In genomic region chr3:94972066-94972465, GRCh38 we compare ENCODE assay signal across 25 cellular contexts.
A peak's percentile ranks its signal among the peaks of the same experiment; 100 is the strongest.
DNase-seq lines count a peak whose midpoint lies in the region; ATAC-seq lines count a peak whose summit lies in the region.
"Had no signal": no experiment of that assay in that cellular context is flagged by ENCODE, and none has a peak within 500 bp of the region (broad histone marks: within the 10 kb centered on the region; RNA-seq: fewer than 3 reads in every experiment).

No MANE protein-coding gene starts in this region.

- H3K27ac Mint-ChIP-seq in stimulated activated naive CD8-positive, alpha-beta T cell treated with anti-CD3 and anti-CD28 coated beads, Interleukin-15, amount 100 ng/mL, for 72 hours = no peak overlapping the region
- H3K27ac Mint-ChIP-seq: CD4-positive, CD25-positive, alpha-beta regulatory T cell; CD8-positive, alpha-beta T cell had no signal

- no peaks in the 10 kb centered on the region for H3K27me3 ChIP-seq in BLaER1 treated with 17β-estradiol and CSF1 and Interleukin-3, amounts not matched to agents 10 nM and 100 nM
- H3K27me3 ChIP-seq in mesenchymal stem cell (ENCODE audit: control insufficient read depth in 1 of 2, insufficient read depth in 1 of 2, low read length in 2 of 2) = no peaks in the 10 kb centered on the region
- H3K27me3 ChIP-seq: BE2C had no signal

- no peak overlapping the region for H3K27ac ChIP-seq in BLaER1 treated with 17β-estradiol and CSF1 and Interleukin-3, amounts not matched to agents 10 nM and 100 nM
- no peak overlapping the region for H3K27ac ChIP-seq in mesenchymal stem cell (ENCODE audit: low read length, poor library complexity, severe bottlenecking)
- H3K27ac ChIP-seq: A549, C4-2B, GM23248 had no signal

- no peak overlapping the region for H2BK120ac ChIP-seq in mesenchymal stem cell (ENCODE audit: low read depth, low read length)

- H3K14ac ChIP-seq in mesenchymal stem cell (ENCODE audit: low read length in 2 of 2) = no peak overlapping the region

- no peak overlapping the region for H3K4me3 ChIP-seq in BLaER1 treated with 17β-estradiol and CSF1 and Interleukin-3, amounts not matched to agents 10 nM and 100 nM
- no peak overlapping the region for H3K4me3 ChIP-seq in mesenchymal stem cell (ENCODE audit: insufficient read depth in 1 of 2, low read depth in 1 of 2, low read length in 2 of 2)
- H3K4me3 ChIP-seq: A549, GM12878, GM23248 had no signal

- H2AFZ ChIP-seq in mesenchymal stem cell (ENCODE audit: low read depth, low read length) = no peak overlapping the region
- H2AFZ ChIP-seq: GM23248 had no signal

- H4K8ac ChIP-seq in mesenchymal stem cell (ENCODE audit: low read length) = no peak overlapping the region

- H3K27me3 Mint-ChIP-seq in stimulated activated naive CD8-positive, alpha-beta T cell treated with anti-CD3 and anti-CD28 coated beads, Interleukin-15, amount 100 ng/mL, for 72 hours = no peaks in the 10 kb centered on the region
- H3K27me3 Mint-ChIP-seq: CD4-positive, CD25-positive, alpha-beta regulatory T cell had no signal

- no peak overlapping the region for H3K23ac ChIP-seq in mesenchymal stem cell (ENCODE audit: low read length in 2 of 2)

- no peak overlapping the region for H2BK15ac ChIP-seq in mesenchymal stem cell (ENCODE audit: low read depth, poor library complexity, severe bottlenecking)

- no peak overlapping the region for H2AK5ac ChIP-seq in mesenchymal stem cell (ENCODE audit: low read length, severe bottlenecking)

- no peak overlapping the region for H3K18ac ChIP-seq in mesenchymal stem cell (ENCODE audit: low read depth in 1 of 2, low read length in 2 of 2)

- no peaks in the 10 kb centered on the region for H4K20me1 ChIP-seq in BLaER1 treated with 17β-estradiol and CSF1 and Interleukin-3, amounts not matched to agents 10 nM and 100 nM

- no peaks in the 10 kb centered on the region for H3K4me1 Mint-ChIP-seq in stimulated activated naive CD8-positive, alpha-beta T cell treated with anti-CD3 and anti-CD28 coated beads, Interleukin-15, amount 100 ng/mL, for 72 hours

- WGBS in mesenchymal stem cell = no CpG with 5 or more reads among the region's 1 CpG

- H3K79me1 ChIP-seq in mesenchymal stem cell (replicated peaks; ENCODE audit: low read length, poor library complexity, severe bottlenecking) = no peaks in the 10 kb centered on the region

- peak; percentile 12 for DNase-seq in SKM-1 treated with dmso at 0.1 percent for 144 hours (lab: John Stamatoyannopoulos, UW; ENCODE audit: unreplicated experiment)
- no peak for DNase-seq in SKM-1 (lab: John Stamatoyannopoulos, UW; ENCODE audit: unreplicated experiment)
- DNase-seq in MV-4-11 (lab: John Stamatoyannopoulos, UW) = peak; percentile 3
- DNase-seq in OCI-M1 (lab: John Stamatoyannopoulos, UW) = peak; percentile 62
- no peak for DNase-seq in mesenchymal stem cell
- DNase-seq in NCI-H2171 (lab: John Stamatoyannopoulos, UW) = no peak
- no peak for DNase-seq in stimulated activated naive CD8-positive, alpha-beta T cell treated with anti-CD3 and anti-CD28 coated beads, Interleukin-15, amount 100 ng/mL, for 72 hours
- DNase-seq: 8988T; ACHN; AML-193; BE2C; Caco-2; CD4-positive, CD25-positive, alpha-beta regulatory T cell; CD8-positive, alpha-beta T cell; DMS153; DMS79; EL; GDM1; GM23248; H7; HCEC 1CT had no signal

- H3K36me3 ChIP-seq in BLaER1 treated with 17β-estradiol and CSF1 and Interleukin-3, amounts not matched to agents 10 nM and 100 nM = no peaks in the 10 kb centered on the region
- no peaks in the 10 kb centered on the region for H3K36me3 ChIP-seq in mesenchymal stem cell (ENCODE audit: control insufficient read depth in 1 of 2, insufficient read depth in 2 of 2, low read depth in 1 of 2, low read length in 2 of 2)
- H3K36me3 ChIP-seq: BE2C had no signal

- peak overlapping the region in 9 of 11 experiments; percentile 0 to 48 (median 15); a peak in 10 of 22 replicates for H3K4me2 ChIP-seq in BLaER1 treated with 17β-estradiol and CSF1 and Interleukin-3, amounts not matched to agents 10 nM and 100 nM
- no peak overlapping the region for H3K4me2 ChIP-seq in mesenchymal stem cell (ENCODE audit: low read length, poor library complexity, severe bottlenecking)
- H3K4me2 ChIP-seq: A549 had no signal

- no peak overlapping the region for H2BK12ac ChIP-seq in mesenchymal stem cell (ENCODE audit: low read length in 2 of 2)

- H3K9me3 Mint-ChIP-seq in stimulated activated naive CD8-positive, alpha-beta T cell treated with anti-CD3 and anti-CD28 coated beads, Interleukin-15, amount 100 ng/mL, for 72 hours = peaks cover 14% of the 10 kb centered on the region in 2 donors

- peaks cover 0 to 23% (median 9%) of the 10 kb centered on the region in 11 experiments; a peak in 11 of 22 replicates for H3K9me3 ChIP-seq in BLaER1 treated with 17β-estradiol and CSF1 and Interleukin-3, amounts not matched to agents 10 nM and 100 nM (replicated peaks in 1 of 11)
- peaks cover 12% of the 10 kb centered on the region for H3K9me3 ChIP-seq in mesenchymal stem cell (ENCODE audit: control insufficient read depth, low read length)
- H3K9me3 ChIP-seq: A549, BE2C, Caco-2 had no signal

- no peak overlapping the region for H3K4me3 Mint-ChIP-seq in stimulated activated naive CD8-positive, alpha-beta T cell treated with anti-CD3 and anti-CD28 coated beads, Interleukin-15, amount 100 ng/mL, for 72 hours
- H3K4me3 Mint-ChIP-seq: CD8-positive, alpha-beta T cell had no signal

- H3K4me1 ChIP-seq in BLaER1 treated with 17β-estradiol and CSF1 and Interleukin-3, amounts not matched to agents 10 nM and 100 nM = peaks cover 5 to 15% (median 8%) of the 10 kb centered on the region in 10 experiments; a peak in 11 of 20 replicates
- no peaks in the 10 kb centered on the region for H3K4me1 ChIP-seq in mesenchymal stem cell (ENCODE audit: control insufficient read depth, insufficient read depth, low read depth, low read length)
- H3K4me1 ChIP-seq: A549, BE2C had no signal

- H2BK5ac ChIP-seq in mesenchymal stem cell (ENCODE audit: low read depth, low read length, poor library complexity, severe bottlenecking) = no peak overlapping the region

- no peak for ATAC-seq in stimulated activated naive CD8-positive, alpha-beta T cell treated with anti-CD3 and anti-CD28 coated beads, Interleukin-15, amount 100 ng/mL, for 72 hours
- ATAC-seq: A549; CD8-positive, alpha-beta T cell; GM12878 had no signal

- no peak overlapping the region for H3K4ac ChIP-seq in mesenchymal stem cell (ENCODE audit: low read depth in 1 of 2, low read length in 2 of 2)

- H4K91ac ChIP-seq in mesenchymal stem cell (ENCODE audit: low read length) = no peak overlapping the region

- H3K9ac ChIP-seq in BLaER1 treated with 17β-estradiol and CSF1 and Interleukin-3, amounts not matched to agents 10 nM and 100 nM = no peak overlapping the region
- H3K9ac ChIP-seq in mesenchymal stem cell (ENCODE audit: low read length) = no peak overlapping the region
- H3K9ac ChIP-seq: GM23248 had no signal

Comparison
In these comparisons a context has a peak if more than half of its experiments do, and no peak if none do; other contexts are left out.
1. DNase-seq: peak in SKM-1 treated with dmso at 0.1 percent for 144 hours (single experiment), MV-4-11 (single experiment) and OCI-M1 (single experiment); none in SKM-1 (single experiment), mesenchymal stem cell (single experiment), NCI-H2171 (single experiment) and stimulated activated naive CD8-positive, alpha-beta T cell treated with anti-CD3 and anti-CD28 coated beads, Interleukin-15, amount 100 ng/mL, for 72 hours (0 of 2).